16 cellular contexts compared by ENCODE assay signal in the genomic region with DNA sequence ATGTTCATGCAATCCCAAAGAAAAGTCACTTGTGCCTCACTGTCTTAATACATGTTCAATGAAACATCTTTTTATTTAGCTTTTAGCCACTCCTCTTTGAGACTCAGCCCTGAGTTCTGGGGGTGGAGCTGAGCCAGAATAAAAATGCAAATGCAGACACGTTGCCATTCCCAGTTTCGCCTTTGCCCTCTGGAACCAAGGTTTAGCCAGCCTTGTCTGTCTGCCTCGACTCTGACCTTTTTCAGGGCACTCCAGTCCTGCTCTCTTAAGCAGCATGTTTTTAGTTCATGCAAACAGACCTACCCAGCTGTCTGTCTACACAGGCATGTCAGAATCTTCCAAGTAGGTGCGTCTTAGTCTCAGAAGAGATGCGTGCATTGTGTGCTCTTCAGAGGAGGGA.
DNase-seq lines count a peak whose midpoint lies in the region; ATAC-seq and TF ChIP-seq lines count a peak whose summit lies in the region.
"Had no signal": no experiment of that assay in that cellular context is flagged by ENCODE, and none has a peak within 500 bp of the region (broad histone marks: within the 10 kb centered on the region; RNA-seq: fewer than 3 reads in every experiment).

No MANE protein-coding gene starts in this region.

- TF ChIP-seq CTCF in GM23338 (conservative IDR thresholded peaks at IDR 0.05; ENCODE audit: low read depth in 2 of 2) (no peak), PC-9 (conservative IDR thresholded peaks at IDR 0.05) (no peak), neural progenitor cell (IDR thresholded peaks at IDR 0.05) (no peak)

- H3F3A ChIP-seq in GM23338 (replicated peaks; ENCODE audit: low read depth) (no peaks in the 10 kb centered on the region), PC-9 (ENCODE audit: insufficient read depth, low read depth) (no peaks in the 10 kb centered on the region), neural progenitor cell (ENCODE audit: low read depth) (no peaks in the 10 kb centered on the region)

- H3K27ac ChIP-seq in GM23338 (ENCODE audit: low read depth) = no peak overlapping the region
- H3K27ac ChIP-seq in PC-9 = no peak overlapping the region
- H3K27ac ChIP-seq in neural progenitor cell = no peak overlapping the region
- no peak overlapping the region for H3K27ac ChIP-seq in aorta (ENCODE audit: low read depth in 1 of 2, low read length in 2 of 2)
- H3K27ac ChIP-seq: HL-60 had no signal

- H3K4me1 ChIP-seq in GM23338 (ENCODE audit: insufficient read depth) = peaks cover 4% of the 10 kb centered on the region; the same call in 1 of the 2 replicates
- H3K4me1 ChIP-seq in PC-9 (replicated peaks; ENCODE audit: insufficient read depth) = no peaks in the 10 kb centered on the region
- H3K4me1 ChIP-seq in neural progenitor cell = peaks cover 6% of the 10 kb centered on the region
- no peaks in the 10 kb centered on the region for H3K4me1 ChIP-seq in aorta (ENCODE audit: control insufficient read depth in 1 of 2, insufficient read depth in 2 of 2, low read length in 2 of 2)
- H3K4me1 ChIP-seq: BE2C, HAP-1 had no signal

- H3K9me3 ChIP-seq in PC-9 (ENCODE audit: insufficient read depth, low read depth) (no peaks in the 10 kb centered on the region), neural progenitor cell (ENCODE audit: low read depth) (no peaks in the 10 kb centered on the region), aorta (ENCODE audit: control insufficient read depth, low read length) (no peaks in the 10 kb centered on the region)
- H3K9me3 ChIP-seq: BE2C, HAP-1 had no signal

- H3K27ac Mint-ChIP-seq in GM23338 (no peak overlapping the region), neural progenitor cell (peak overlapping the region; percentile 0)

- no peaks in the 10 kb centered on the region for H4K20me1 ChIP-seq in GM23338 (replicated peaks; ENCODE audit: insufficient read depth)
- no peaks in the 10 kb centered on the region for H4K20me1 ChIP-seq in PC-9 (ENCODE audit: insufficient read depth)
- H4K20me1 ChIP-seq in neural progenitor cell (ENCODE audit: low read depth) = no peaks in the 10 kb centered on the region

- H3K9me2 ChIP-seq in GM23338 (ENCODE audit: insufficient read depth) (peaks cover 6% of the 10 kb centered on the region; the same call in 1 of the 2 replicates), PC-9 (ENCODE audit: insufficient read depth) (no peaks in the 10 kb centered on the region)

- 73 to 75% methylated on average over 5 of the region's 5 CpGs for WGBS in aorta, 2 donors

- H3K36me3 ChIP-seq in GM23338 (ENCODE audit: insufficient read depth) (no peaks in the 10 kb centered on the region), PC-9 (ENCODE audit: low read depth) (no peaks in the 10 kb centered on the region), neural progenitor cell (no peaks in the 10 kb centered on the region), aorta (ENCODE audit: control insufficient read depth in 1 of 2, insufficient read depth in 2 of 2, low read length in 1 of 2) (no peaks in the 10 kb centered on the region)
- H3K36me3 ChIP-seq: BE2C, HAP-1 had no signal

- H3K36me3 Mint-ChIP-seq in GM23338 (ENCODE audit: low read depth) (no peaks in the 10 kb centered on the region), neural progenitor cell (no peaks in the 10 kb centered on the region)

- H3K27me3 ChIP-seq in GM23338 (ENCODE audit: insufficient read depth) = no peaks in the 10 kb centered on the region
- peaks cover 20% of the 10 kb centered on the region for H3K27me3 ChIP-seq in PC-9 (ENCODE audit: insufficient read depth, low read depth)
- H3K27me3 ChIP-seq in neural progenitor cell = no peaks in the 10 kb centered on the region
- no peaks in the 10 kb centered on the region for H3K27me3 ChIP-seq in aorta (ENCODE audit: control insufficient read depth in 1 of 2, insufficient read depth in 2 of 2, low read length in 1 of 2)

- H3K4me1 Mint-ChIP-seq in GM23338 (peaks cover 7% of the 10 kb centered on the region; the same call in 2 of the 3 replicates), neural progenitor cell (peaks cover 8% of the 10 kb centered on the region)

- H3K4me2 ChIP-seq in GM23338 (no peak overlapping the region), PC-9 (no peak overlapping the region), neural progenitor cell (no peak overlapping the region)

- DNase-seq in GM23338 (ENCODE audit: low spot score) (no peak), PC-9 (no peak), left lobe of liver (ENCODE audit: low spot score) (peak; percentile 86), neural progenitor cell (ENCODE audit: low spot score) (no peak), aorta (no peak), NCI-H226 (no peak)
- DNase-seq: BE2C, DMS53, GF-D8, GOT3, IMR-90, KBM-7 had no signal

- ATAC-seq in GM23338 = no peak
- peak; percentile 96 for ATAC-seq in left lobe of liver
- ATAC-seq in aorta (ENCODE audit: low FRiP score) = no peak
- no peak for ATAC-seq in GM18502 (IDR thresholded peaks at IDR 0.05; ENCODE audit: poor library complexity, unreplicated experiment)
- no peak for ATAC-seq in GM19351 (IDR thresholded peaks at IDR 0.05; ENCODE audit: unreplicated experiment)

- CTCF ChIA-PET in PC-9 (lab: Charles Lee) = no interaction called here

- no TSS peak for BruUV-seq in PC-9 (replicated peaks; lab: Mats Ljungman, UMichigan)

- peaks cover 1% of the 10 kb centered on the region for H3K27me3 Mint-ChIP-seq in GM23338 (ENCODE audit: insufficient read depth, low read depth, poor library complexity)
- no peaks in the 10 kb centered on the region for H3K27me3 Mint-ChIP-seq in neural progenitor cell (ENCODE audit: insufficient read depth, low read depth)

- H2AFZ ChIP-seq in GM23338 (peak overlapping the region; percentile 94; the same call in 1 of the 2 replicates), PC-9 (peak overlapping the region; percentile 5; the same call in 1 of the 2 replicates), neural progenitor cell (replicated peaks) (peak overlapping the region; percentile 32)

- no peak overlapping the region for H3K9ac ChIP-seq in neural progenitor cell

- no peaks in the 10 kb centered on the region for H3K9me3 Mint-ChIP-seq in GM23338
- H3K9me3 Mint-ChIP-seq in neural progenitor cell = peaks cover 2% of the 10 kb centered on the region

- H3K4me3 Mint-ChIP-seq in GM23338 (no peak overlapping the region), neural progenitor cell (no peak overlapping the region)

- H3K4me3 ChIP-seq in GM23338 = no peak overlapping the region
- no peak overlapping the region for H3K4me3 ChIP-seq in PC-9
- no peak overlapping the region for H3K4me3 ChIP-seq in neural progenitor cell
- no peak overlapping the region for H3K4me3 ChIP-seq in aorta (ENCODE audit: low read length in 2 of 2)
- H3K4me3 ChIP-seq: HAP-1 had no signal

- POLR2A ChIA-PET in PC-9 (lab: Charles Lee; ENCODE audit: unreplicated experiment) = no interaction called here

- H3K79me2 ChIP-seq in GM23338 (replicated peaks; ENCODE audit: insufficient read depth) = no peaks in the 10 kb centered on the region
- no peaks in the 10 kb centered on the region for H3K79me2 ChIP-seq in PC-9 (ENCODE audit: low read depth)
- no peaks in the 10 kb centered on the region for H3K79me2 ChIP-seq in neural progenitor cell (ENCODE audit: low read depth)

- intact Hi-C loops in PC-9 (cut with micrococcal nuclease; ENCODE audit: unreplicated experiment) (no loop called here), aorta (cut with DNase I) (no loop called here)

TF ChIP-seq in GM23338, 12 proteins besides CTCF, POLR2A, EP300 and RAD21 (continues in another document):
- TF ChIP-seq, protein P1, sequence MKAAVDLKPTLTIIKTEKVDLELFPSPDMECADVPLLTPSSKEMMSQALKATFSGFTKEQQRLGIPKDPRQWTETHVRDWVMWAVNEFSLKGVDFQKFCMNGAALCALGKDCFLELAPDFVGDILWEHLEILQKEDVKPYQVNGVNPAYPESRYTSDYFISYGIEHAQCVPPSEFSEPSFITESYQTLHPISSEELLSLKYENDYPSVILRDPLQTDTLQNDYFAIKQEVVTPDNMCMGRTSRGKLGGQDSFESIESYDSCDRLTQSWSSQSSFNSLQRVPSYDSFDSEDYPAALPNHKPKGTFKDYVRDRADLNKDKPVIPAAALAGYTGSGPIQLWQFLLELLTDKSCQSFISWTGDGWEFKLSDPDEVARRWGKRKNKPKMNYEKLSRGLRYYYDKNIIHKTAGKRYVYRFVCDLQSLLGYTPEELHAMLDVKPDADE (IDR thresholded peaks at IDR 0.05) = no peak
- TF ChIP-seq JUNB (IDR thresholded peaks at IDR 0.05; ENCODE audit: unreplicated experiment) (no peak), ZNF114 (CRISPR knock-in tag; IDR thresholded peaks at IDR 0.05) (no peak), REST (IDR thresholded peaks at IDR 0.05; ENCODE audit: unreplicated experiment) (no peak), ZNF331 (CRISPR knock-in tag; IDR thresholded peaks at IDR 0.05; ENCODE audit: low read depth) (no peak), STAT1 (IDR thresholded peaks at IDR 0.05; ENCODE audit: unreplicated experiment) (no peak)

Comparison
In these comparisons a context has a peak if more than half of its experiments do, and no peak if none do; other contexts are left out.
1. H2AFZ ChIP-seq: peak in every context shown above with its lines; median percentile 94 in GM23338; 32 in neural progenitor cell; 5 in PC-9.